In the genomic region with DNA sequence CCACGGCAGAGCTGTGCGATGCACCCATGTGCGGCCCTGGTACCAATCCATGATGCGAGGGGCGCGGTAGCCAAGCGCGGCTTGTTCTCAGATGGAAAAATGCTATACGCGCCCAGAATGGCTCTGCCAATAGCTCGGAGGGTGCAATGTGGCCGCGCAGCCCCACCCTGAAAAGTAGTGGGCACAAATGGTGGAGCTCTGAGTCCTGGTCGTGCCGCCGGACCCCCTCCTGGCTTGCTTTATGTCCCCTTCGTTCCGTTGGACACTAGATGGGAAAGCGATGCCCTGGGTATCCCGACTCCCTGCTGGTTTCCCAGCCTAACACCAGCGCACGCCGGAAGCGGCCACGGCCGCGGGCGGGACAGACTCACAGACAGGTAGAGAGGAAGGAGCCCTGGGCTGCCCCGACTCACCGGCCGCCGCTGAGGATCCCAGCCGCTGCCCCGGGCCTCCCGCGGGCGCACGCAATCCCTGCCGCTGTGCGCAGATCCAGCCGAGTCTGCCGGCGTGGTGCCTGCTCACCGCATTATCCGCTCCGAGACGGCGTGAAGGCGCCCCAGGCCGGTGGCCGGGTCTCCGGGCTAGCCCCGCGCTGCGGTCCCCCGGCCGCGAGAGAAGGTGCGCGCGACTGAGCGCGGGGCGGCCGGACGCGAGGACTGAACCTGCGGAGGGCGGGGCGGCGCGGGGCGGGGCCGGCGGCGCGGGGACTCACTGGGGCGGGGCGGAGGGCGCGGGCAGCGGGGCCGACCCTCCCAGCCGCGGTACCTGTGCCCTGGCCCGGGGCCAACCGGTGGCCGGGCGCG, we compare ENCODE assay signal across 1 cellular context.
A peak's percentile ranks its signal among the peaks of the same experiment; 100 is the strongest.
TF ChIP-seq lines count a peak whose summit lies in the region.

A gene with protein sequence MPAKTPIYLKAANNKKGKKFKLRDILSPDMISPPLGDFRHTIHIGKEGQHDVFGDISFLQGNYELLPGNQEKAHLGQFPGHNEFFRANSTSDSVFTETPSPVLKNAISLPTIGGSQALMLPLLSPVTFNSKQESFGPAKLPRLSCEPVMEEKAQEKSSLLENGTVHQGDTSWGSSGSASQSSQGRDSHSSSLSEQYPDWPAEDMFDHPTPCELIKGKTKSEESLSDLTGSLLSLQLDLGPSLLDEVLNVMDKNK (minus strand): TSS at position 630 of the 803 bp plus-strand sequence. CDS start 25,055 bp downstream, outside the sequence.

TF ChIP-seq in HepG2, 621 proteins besides CTCF, POLR2A, EP300 and RAD21 (continued from another document and continues in another):
- TF ChIP-seq LCORL (IDR thresholded peaks at IDR 0.05) (no peak), LCORL (CRISPR knock-in tag; IDR thresholded peaks at IDR 0.05) (no peak), MAZ (IDR thresholded peaks at IDR 0.05; ENCODE audit: borderline replicate concordance, low read depth, low read length) (no peak), MAZ (CRISPR knock-in tag; IDR thresholded peaks at IDR 0.05; ENCODE audit: low read depth) (no peak), EED (CRISPR knock-in tag; IDR thresholded peaks at IDR 0.05) (no peak), POLR2G (IDR thresholded peaks at IDR 0.05; ENCODE audit: low read depth, low read length) (no peak), BRD4 (CRISPR knock-in tag; IDR thresholded peaks at IDR 0.05) (no peak), ZNF510 (CRISPR knock-in tag; IDR thresholded peaks at IDR 0.05; ENCODE audit: low read depth) (0 out of 2 replicates have a peak, but pooled peaks have one; percentile 45), ELF1 (CRISPR knock-in tag; IDR thresholded peaks at IDR 0.05) (no peak), ZNF337 (CRISPR knock-in tag; IDR thresholded peaks at IDR 0.05; ENCODE audit: borderline replicate concordance, low read depth) (no peak), TCF7 (IDR thresholded peaks at IDR 0.05; ENCODE audit: low read depth) (no peak), ZBTB49 (CRISPR knock-in tag; IDR thresholded peaks at IDR 0.05; ENCODE audit: borderline replicate concordance) (no peak), MED13 (CRISPR knock-in tag; IDR thresholded peaks at IDR 0.05) (no peak), CCAR2 (optimal IDR thresholded peaks at IDR 0.05; ENCODE audit: low read depth, low read length) (no peak), ZBTB7A (CRISPR knock-in tag; IDR thresholded peaks at IDR 0.05) (no peak), MTF2 (CRISPR knock-in tag; IDR thresholded peaks at IDR 0.05; ENCODE audit: borderline replicate concordance) (peak; percentile 82; the same call in 1 of the 2 replicates), ZNF564 (CRISPR knock-in tag; IDR thresholded peaks at IDR 0.05) (peak; percentile 60; the same call in 1 of the 2 replicates), GABPB1 (CRISPR knock-in tag; IDR thresholded peaks at IDR 0.05) (peak; percentile 50; the same call in 1 of the 2 replicates), HHEX (CRISPR knock-in tag; IDR thresholded peaks at IDR 0.05) (no peak), ZNF20 (CRISPR knock-in tag; IDR thresholded peaks at IDR 0.05) (no peak), RBM39 (IDR thresholded peaks at IDR 0.05; ENCODE audit: low read depth, low read length, poor library complexity, severe bottlenecking) (no peak), MZF1 (CRISPR knock-in tag; IDR thresholded peaks at IDR 0.05; ENCODE audit: borderline replicate concordance) (no peak), HNF1A (IDR thresholded peaks at IDR 0.05; ENCODE audit: low read depth) (no peak), HNF1A (CRISPR knock-in tag; IDR thresholded peaks at IDR 0.05; ENCODE audit: borderline replicate concordance) (no peak), PAX8 (CRISPR knock-in tag; IDR thresholded peaks at IDR 0.05; ENCODE audit: borderline replicate concordance) (no peak), CSRNP2 (CRISPR knock-in tag; conservative IDR thresholded peaks at IDR 0.05; ENCODE audit: low read depth) (no peak), TCF12 (IDR thresholded peaks at IDR 0.05) (no peak), TCF12 (CRISPR knock-in tag; IDR thresholded peaks at IDR 0.05) (no peak), WIZ (CRISPR knock-in tag; IDR thresholded peaks at IDR 0.05) (no peak), FLYWCH1 (CRISPR knock-in tag; IDR thresholded peaks at IDR 0.05) (no peak), ZNF598 (CRISPR knock-in tag; IDR thresholded peaks at IDR 0.05; ENCODE audit: borderline replicate concordance) (no peak), RORA (CRISPR knock-in tag; IDR thresholded peaks at IDR 0.05) (no peak), ZNF543 (CRISPR knock-in tag; IDR thresholded peaks at IDR 0.05) (no peak), ZSCAN29 (CRISPR knock-in tag; conservative IDR thresholded peaks at IDR 0.05) (no peak), RXRB (CRISPR knock-in tag; IDR thresholded peaks at IDR 0.05; ENCODE audit: borderline replicate concordance) (no peak), ZFP41 (CRISPR knock-in tag; IDR thresholded peaks at IDR 0.05; ENCODE audit: borderline replicate concordance) (no peak), TMF1 (CRISPR knock-in tag; IDR thresholded peaks at IDR 0.05; ENCODE audit: low read depth) (no peak), SMAD3 (CRISPR knock-in tag; IDR thresholded peaks at IDR 0.05) (no peak), GFI1 (CRISPR knock-in tag; IDR thresholded peaks at IDR 0.05; ENCODE audit: borderline replicate concordance) (no peak)
- TF ChIP-seq, protein P1, sequence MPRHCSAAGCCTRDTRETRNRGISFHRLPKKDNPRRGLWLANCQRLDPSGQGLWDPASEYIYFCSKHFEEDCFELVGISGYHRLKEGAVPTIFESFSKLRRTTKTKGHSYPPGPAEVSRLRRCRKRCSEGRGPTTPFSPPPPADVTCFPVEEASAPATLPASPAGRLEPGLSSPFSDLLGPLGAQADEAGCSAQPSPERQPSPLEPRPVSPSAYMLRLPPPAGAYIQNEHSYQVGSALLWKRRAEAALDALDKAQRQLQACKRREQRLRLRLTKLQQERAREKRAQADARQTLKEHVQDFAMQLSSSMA (CRISPR knock-in tag; IDR thresholded peaks at IDR 0.05): no peak
- TF ChIP-seq, protein P2, sequence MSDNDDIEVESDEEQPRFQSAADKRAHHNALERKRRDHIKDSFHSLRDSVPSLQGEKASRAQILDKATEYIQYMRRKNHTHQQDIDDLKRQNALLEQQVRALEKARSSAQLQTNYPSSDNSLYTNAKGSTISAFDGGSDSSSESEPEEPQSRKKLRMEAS (IDR thresholded peaks at IDR 0.05): no peak
- TF ChIP-seq, protein P3, sequence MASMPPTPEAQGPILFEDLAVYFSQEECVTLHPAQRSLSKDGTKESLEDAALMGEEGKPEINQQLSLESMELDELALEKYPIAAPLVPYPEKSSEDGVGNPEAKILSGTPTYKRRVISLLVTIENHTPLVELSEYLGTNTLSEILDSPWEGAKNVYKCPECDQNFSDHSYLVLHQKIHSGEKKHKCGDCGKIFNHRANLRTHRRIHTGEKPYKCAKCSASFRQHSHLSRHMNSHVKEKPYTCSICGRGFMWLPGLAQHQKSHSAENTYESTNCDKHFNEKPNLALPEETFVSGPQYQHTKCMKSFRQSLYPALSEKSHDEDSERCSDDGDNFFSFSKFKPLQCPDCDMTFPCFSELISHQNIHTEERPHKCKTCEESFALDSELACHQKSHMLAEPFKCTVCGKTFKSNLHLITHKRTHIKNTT (CRISPR knock-in tag; IDR thresholded peaks at IDR 0.05): no peak
- TF ChIP-seq, protein P4, sequence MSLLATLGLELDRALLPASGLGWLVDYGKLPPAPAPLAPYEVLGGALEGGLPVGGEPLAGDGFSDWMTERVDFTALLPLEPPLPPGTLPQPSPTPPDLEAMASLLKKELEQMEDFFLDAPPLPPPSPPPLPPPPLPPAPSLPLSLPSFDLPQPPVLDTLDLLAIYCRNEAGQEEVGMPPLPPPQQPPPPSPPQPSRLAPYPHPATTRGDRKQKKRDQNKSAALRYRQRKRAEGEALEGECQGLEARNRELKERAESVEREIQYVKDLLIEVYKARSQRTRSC (CRISPR knock-in tag; IDR thresholded peaks at IDR 0.05; ENCODE audit: low read depth): no peak
- TF ChIP-seq, protein P5, sequence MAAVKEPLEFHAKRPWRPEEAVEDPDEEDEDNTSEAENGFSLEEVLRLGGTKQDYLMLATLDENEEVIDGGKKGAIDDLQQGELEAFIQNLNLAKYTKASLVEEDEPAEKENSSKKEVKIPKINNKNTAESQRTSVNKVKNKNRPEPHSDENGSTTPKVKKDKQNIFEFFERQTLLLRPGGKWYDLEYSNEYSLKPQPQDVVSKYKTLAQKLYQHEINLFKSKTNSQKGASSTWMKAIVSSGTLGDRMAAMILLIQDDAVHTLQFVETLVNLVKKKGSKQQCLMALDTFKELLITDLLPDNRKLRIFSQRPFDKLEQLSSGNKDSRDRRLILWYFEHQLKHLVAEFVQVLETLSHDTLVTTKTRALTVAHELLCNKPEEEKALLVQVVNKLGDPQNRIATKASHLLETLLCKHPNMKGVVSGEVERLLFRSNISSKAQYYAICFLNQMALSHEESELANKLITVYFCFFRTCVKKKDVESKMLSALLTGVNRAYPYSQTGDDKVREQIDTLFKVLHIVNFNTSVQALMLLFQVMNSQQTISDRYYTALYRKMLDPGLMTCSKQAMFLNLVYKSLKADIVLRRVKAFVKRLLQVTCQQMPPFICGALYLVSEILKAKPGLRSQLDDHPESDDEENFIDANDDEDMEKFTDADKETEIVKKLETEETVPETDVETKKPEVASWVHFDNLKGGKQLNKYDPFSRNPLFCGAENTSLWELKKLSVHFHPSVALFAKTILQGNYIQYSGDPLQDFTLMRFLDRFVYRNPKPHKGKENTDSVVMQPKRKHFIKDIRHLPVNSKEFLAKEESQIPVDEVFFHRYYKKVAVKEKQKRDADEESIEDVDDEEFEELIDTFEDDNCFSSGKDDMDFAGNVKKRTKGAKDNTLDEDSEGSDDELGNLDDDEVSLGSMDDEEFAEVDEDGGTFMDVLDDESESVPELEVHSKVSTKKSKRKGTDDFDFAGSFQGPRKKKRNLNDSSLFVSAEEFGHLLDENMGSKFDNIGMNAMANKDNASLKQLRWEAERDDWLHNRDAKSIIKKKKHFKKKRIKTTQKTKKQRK (IDR thresholded peaks at IDR 0.05; ENCODE audit: low read length): no peak
